9 cellular contexts compared by ENCODE assay signal in the genomic region with DNA sequence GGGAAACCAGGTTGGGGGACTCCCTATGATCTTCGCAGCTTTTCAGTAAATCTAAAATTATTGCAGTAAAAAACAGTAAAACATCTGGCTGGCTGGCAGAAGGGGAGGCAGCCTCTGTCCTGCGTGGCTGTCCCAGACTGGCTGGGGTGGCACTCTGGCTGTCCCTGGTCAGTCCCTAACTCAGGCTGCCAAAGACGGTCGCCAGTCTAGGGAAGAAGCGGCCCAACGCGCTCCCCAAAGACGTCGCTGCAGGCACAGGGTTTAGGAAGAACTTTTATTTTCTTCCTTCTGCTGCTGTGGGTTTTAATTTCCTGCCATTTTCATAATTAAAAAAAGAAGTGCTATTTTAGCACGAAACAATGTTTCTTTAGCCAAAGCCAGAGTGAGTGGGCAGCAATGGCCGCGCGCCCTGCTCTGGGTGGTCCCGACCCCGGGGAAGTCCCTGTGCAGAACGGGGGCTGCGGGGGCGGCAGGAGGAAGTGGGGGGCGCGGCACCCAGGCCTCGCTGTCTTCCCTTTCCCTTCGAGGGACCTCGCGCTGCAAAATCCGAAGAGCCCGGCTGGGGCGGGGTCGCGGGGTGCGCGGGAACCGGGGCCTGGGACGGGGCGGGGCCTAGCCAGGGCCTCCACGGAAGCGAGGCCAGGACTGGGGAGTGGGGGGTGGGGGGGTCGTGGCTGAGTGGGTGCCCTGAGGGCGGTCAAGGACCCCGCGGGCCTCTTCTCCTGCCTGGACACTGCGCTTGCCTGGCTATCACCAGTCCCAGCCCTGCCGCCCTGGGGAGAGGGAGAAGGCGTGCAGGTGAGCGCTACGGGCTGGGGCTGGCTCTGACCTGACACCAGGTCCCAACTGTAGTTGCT. TPM values are rescaled to one million over a fixed set of nuclear protein-coding genes. Genes with fewer than 3 reads are reported as not detected.
DNase-seq lines count a peak whose midpoint lies in the region; ATAC-seq and TF ChIP-seq lines count a peak whose summit lies in the region.
"Had no signal": no experiment of that assay in that cellular context is flagged by ENCODE, and none has a peak within 500 bp of the region (broad histone marks: within the 10 kb centered on the region; RNA-seq: fewer than 3 reads in every experiment).

No MANE protein-coding gene starts in this region.

- H3K27ac ChIP-seq in fibroblast of lung (ENCODE audit: insufficient read depth, low read length), result no peak overlapping the region

- H3K9me3 ChIP-seq in fibroblast of lung (ENCODE audit: control insufficient read depth, insufficient read depth, low read depth, low read length), result no peaks in the 10 kb centered on the region

- H3K27ac Mint-ChIP-seq in activated CD8-positive, alpha-beta T cell treated with anti-CD3 and anti-CD28 coated beads, Interleukin-2, amount 10 ng/mL, durations not matched to agents 7 days and 5 days, result peak overlapping the region; percentile 88

- no peaks in the 10 kb centered on the region for H3K9me3 Mint-ChIP-seq in activated CD8-positive, alpha-beta T cell treated with anti-CD3 and anti-CD28 coated beads, Interleukin-2, amount 10 ng/mL, durations not matched to agents 7 days and 5 days (ENCODE audit: insufficient read depth)

- no peak overlapping the region for H2AFZ ChIP-seq in fibroblast of lung (ENCODE audit: low read length)

- POLR2A ChIA-PET in activated CD8-positive, alpha-beta T cell treated with anti-CD3 and anti-CD28 coated beads, Interleukin-2, amount 10 ng/mL, durations not matched to agents 7 days and 5 days (lab: Charles Lee), result interaction anchor here (0.7 to 3.3 kb wide), 4 partner anchors 8 to 12 kb away, joined by 4 to 33 read pairs (median 6); a partner anchor contains a TSS

- TF ChIP-seq CTCF in fibroblast of lung (conservative IDR thresholded peaks at IDR 0.05 in 1 of 2, IDR thresholded peaks at IDR 0.05 in 1 of 2; ENCODE audit: low read depth in 1 of 2, low read length in 2 of 2), result no peak

- H3K4me1 ChIP-seq in fibroblast of lung (ENCODE audit: control insufficient read depth, extremely low read depth, insufficient read depth, low read length), result no peaks in the 10 kb centered on the region

- no peaks in the 10 kb centered on the region for H3K79me2 ChIP-seq in fibroblast of lung (ENCODE audit: control insufficient read depth, insufficient read depth, low read length)

- peaks cover 40% of the 10 kb centered on the region for H3K4me1 Mint-ChIP-seq in activated CD8-positive, alpha-beta T cell treated with anti-CD3 and anti-CD28 coated beads, Interleukin-2, amount 10 ng/mL, durations not matched to agents 7 days and 5 days (ENCODE audit: low read depth)

- CTCF ChIA-PET in activated CD8-positive, alpha-beta T cell treated with anti-CD3 and anti-CD28 coated beads, Interleukin-2, amount 10 ng/mL, durations not matched to agents 7 days and 5 days (lab: Charles Lee), result interaction anchor here (0.8 to 1.0 kb wide), 4 partner anchors 8 to 169 kb away, joined by 3 read pairs; a partner anchor contains a TSS

- ATAC-seq in activated CD8-positive, alpha-beta T cell treated with anti-CD3 and anti-CD28 coated beads, Interleukin-2, amount 10 ng/mL, durations not matched to agents 7 days and 5 days, result peak; percentile 71

- H3K36me3 ChIP-seq in H7 (replicated peaks; ENCODE audit: control insufficient read depth, insufficient read depth, low read length), result no peaks in the 10 kb centered on the region
- no peaks in the 10 kb centered on the region for H3K36me3 ChIP-seq in fibroblast of lung (ENCODE audit: control insufficient read depth, insufficient read depth, low read length)

- peaks cover 4% of the 10 kb centered on the region for H3K36me3 Mint-ChIP-seq in activated CD8-positive, alpha-beta T cell treated with anti-CD3 and anti-CD28 coated beads, Interleukin-2, amount 10 ng/mL, durations not matched to agents 7 days and 5 days (ENCODE audit: low read depth)

- peak overlapping the region; percentile 74 for H3K4me3 Mint-ChIP-seq in activated CD8-positive, alpha-beta T cell treated with anti-CD3 and anti-CD28 coated beads, Interleukin-2, amount 10 ng/mL, durations not matched to agents 7 days and 5 days

- H3K4me3 ChIP-seq in H7 (ENCODE audit: insufficient read depth, low read depth, low read length) (peak overlapping the region; percentile 19), fibroblast of lung (replicated peaks in 1 of 4; ENCODE audit: control extremely low read depth in 1 of 4, insufficient read depth in 1 of 4, low read depth in 3 of 4, low read length in 4 of 4) (peak overlapping the region in 1 of 4 experiments; percentile 28)

- peak; percentile 85 for DNase-seq in H7
- peak; percentile 49 for DNase-seq in activated CD8-positive, alpha-beta T cell treated with anti-CD3 and anti-CD28 coated beads, Interleukin-2, amount 10 ng/mL, durations not matched to agents 7 days and 5 days
- DNase-seq in fibroblast of lung (ENCODE audit: low read depth in 2 of 2), result no peak
- DNase-seq in stimulated activated CD4-positive, alpha-beta T cell treated with anti-CD3 and anti-CD28 coated beads, Interleukin-15, amount 100 ng/mL, for 24 hours, result peak; percentile 57
- DNase-seq in NCI-H146 treated with DMSO at 0.1 percent for 48 hours (lab: John Stamatoyannopoulos, UW; ENCODE audit: unreplicated experiment), result no peak
- DNase-seq in NCI-H69 (lab: John Stamatoyannopoulos, UW), result no peak
- no peak for DNase-seq in 8988T
- no peak for DNase-seq in NCI-H226
- DNase-seq: Right ventricle myocardium superior had no signal

- no peak overlapping the region for H3K9ac ChIP-seq in fibroblast of lung (ENCODE audit: insufficient read depth, low read length)

- H4K20me1 ChIP-seq in fibroblast of lung (ENCODE audit: control insufficient read depth, extremely low read depth, insufficient read depth, low read length), result no peaks in the 10 kb centered on the region

- H3K27me3 ChIP-seq in H7 (ENCODE audit: control insufficient read depth, insufficient read depth, low read length) (peaks cover 95% of the 10 kb centered on the region), fibroblast of lung (ENCODE audit: control insufficient read depth, insufficient read depth, low read length) (no peaks in the 10 kb centered on the region)

- H3K4me2 ChIP-seq in fibroblast of lung (ENCODE audit: extremely low read depth, insufficient read depth, low read length), result peak overlapping the region; percentile 62

- H3K27me3 Mint-ChIP-seq in activated CD8-positive, alpha-beta T cell treated with anti-CD3 and anti-CD28 coated beads, Interleukin-2, amount 10 ng/mL, durations not matched to agents 7 days and 5 days (ENCODE audit: low read depth), result no peaks in the 10 kb centered on the region

RNA-seq across cellular contexts. Expression of a gene that starts 6.3 kb away (rescaled TPM):
- total RNA-seq in H7 (2014; rRNA removed; shearing (Covaris generic)), result 68.8 and 80.5 TPM in 2 replicates
- 10 to 100 TPM; 56.6 to 58.9 TPM for total RNA-seq in activated CD8-positive, alpha-beta T cell treated with anti-CD3 and anti-CD28 coated beads, Interleukin-2, amount 10 ng/mL, durations not matched to agents 7 days and 5 days
- 70.4 TPM in 2 replicates for total RNA-seq in fibroblast of lung
- polyA plus RNA-seq in fibroblast of lung, result 15.8 and 23.6 TPM in 2 replicates
- polyA plus RNA-seq in fibroblast of lung (2012), result 22.7 and 30.5 TPM in 2 replicates
- polyA minus RNA-seq in fibroblast of lung (ENCODE audit: low replicate concordance), result 52.0 and 52.7 TPM in 2 replicates

RNA-seq across cellular contexts. Expression of a gene that starts 8.9 kb away (rescaled TPM):
- total RNA-seq in H7 (2014; rRNA removed; shearing (Covaris generic)), result 89.5 and 92.4 TPM in 2 replicates
- 100 to 1,000 TPM; 287 to 290 TPM for total RNA-seq in activated CD8-positive, alpha-beta T cell treated with anti-CD3 and anti-CD28 coated beads, Interleukin-2, amount 10 ng/mL, durations not matched to agents 7 days and 5 days
- 43.7 and 68.4 TPM in 2 replicates for total RNA-seq in fibroblast of lung
- 26.6 and 53.5 TPM in 2 replicates for polyA plus RNA-seq in fibroblast of lung
- polyA plus RNA-seq in fibroblast of lung (2012), result 27.8 and 55.0 TPM in 2 replicates
- polyA minus RNA-seq in fibroblast of lung (ENCODE audit: low replicate concordance), result 30.4 and 87.4 TPM in 2 replicates

Comparison
In these comparisons a context has a peak if more than half of its experiments do, and no peak if none do; other contexts are left out.
1. DNase-seq: peak in H7 (single experiment), activated CD8-positive, alpha-beta T cell treated with anti-CD3 and anti-CD28 coated beads, Interleukin-2, amount 10 ng/mL, durations not matched to agents 7 days and 5 days (single experiment) and stimulated activated CD4-positive, alpha-beta T cell treated with anti-CD3 and anti-CD28 coated beads, Interleukin-15, amount 100 ng/mL, for 24 hours (single experiment); none in fibroblast of lung (0 of 2), NCI-H146 treated with DMSO at 0.1 percent for 48 hours (single experiment), NCI-H69 (single experiment), 8988T (single experiment) and NCI-H226 (single experiment).